Comparison of ENCODE assay signal across 1 cellular context in genomic region chr2:218820746-218821369, GRCh38.
A peak's percentile ranks its signal among the peaks of the same experiment; 100 is the strongest.
TF ChIP-seq lines count a peak whose summit lies in the region.

No MANE protein-coding gene starts in this region.

TF ChIP-seq in HepG2, 621 proteins besides CTCF, POLR2A, EP300 and RAD21:
- TF ChIP-seq ZNF556 (CRISPR knock-in tag; IDR thresholded peaks at IDR 0.05; ENCODE audit: borderline replicate concordance) (no peak), AGO2 (optimal IDR thresholded peaks at IDR 0.05; ENCODE audit: low read depth, low read length) (peak; percentile 88), SRY (CRISPR knock-in tag; IDR thresholded peaks at IDR 0.05) (0 out of 2 replicates have a peak, but pooled peaks have one; percentile 27), SAFB2 (CRISPR knock-in tag; IDR thresholded peaks at IDR 0.05; ENCODE audit: borderline replicate concordance, low read depth) (no peak)
